Comparison of ENCODE assay signal across 9 cellular contexts in genomic region chr10:84541289-84541637, GRCh38.
DNase-seq lines count a peak whose midpoint lies in the region; TF ChIP-seq lines count a peak whose summit lies in the region.
"Had no signal": no experiment of that assay in that cellular context is flagged by ENCODE, and none has a peak within 500 bp of the region (broad histone marks: within the 10 kb centered on the region; RNA-seq: fewer than 3 reads in every experiment).

No MANE protein-coding gene starts in this region.

- peaks cover 5 to 14% (median 8%) of the 10 kb centered on the region in 4 donors for H3K4me1 Mint-ChIP-seq in CD4-positive, alpha-beta memory T cell

- peak overlapping the region; percentile 57 to 83 (median 70) for H3K4me3 Mint-ChIP-seq in CD4-positive, alpha-beta memory T cell

- no peak for DNase-seq in CD4-positive, alpha-beta memory T cell
- DNase-seq in choroid plexus epithelial cell (ENCODE audit: low read depth) (peak; percentile 11), globus pallidus (ENCODE audit: low spot score) (no peak), prostate gland (ENCODE audit: low spot score) (no peak), NCI-H187 treated with DMSO at 0.1 percent for 48 hours (lab: John Stamatoyannopoulos, UW) (no peak), GM20000 (ENCODE audit: low spot score) (no peak)
- DNase-seq: central memory CD4-positive, alpha-beta T cell had no signal

- CTCF ChIA-PET in CD4-positive, alpha-beta memory T cell (lab: Charles Lee; ENCODE audit: partially characterized antibody) = interaction anchor here (1.1 to 10.5 kb wide), 10 partner anchors 9 to 1840 kb away, joined by 3 to 326 read pairs (median 6); no protein-coding TSS in a partner anchor

- 76% methylated on average over 6 of the region's 6 CpGs for WGBS in prostate gland

- TF ChIP-seq CTCF in choroid plexus epithelial cell (conservative IDR thresholded peaks at IDR 0.05; ENCODE audit: low read depth, low read length) (peak; percentile 21), prostate gland (IDR thresholded peaks at IDR 0.05) (no peak), GM20000 (IDR thresholded peaks at IDR 0.05; ENCODE audit: extremely low read depth, missing control alignments) (no peak)

- peak overlapping the region in 1 of 2 donors; percentile 39 for H3K4me3 ChIP-seq in CD4-positive, alpha-beta memory T cell (ENCODE audit: low read length in 2 of 2)
- peak overlapping the region; percentile 14; the same call in 1 of the 2 replicates for H3K4me3 ChIP-seq in HUES6 (ENCODE audit: low read depth, low read length)
- H3K4me3 ChIP-seq in choroid plexus epithelial cell (ENCODE audit: low read depth, low read length) = no peak overlapping the region
- peak overlapping the region; percentile 31 to 69 for H3K4me3 ChIP-seq in muscle layer of duodenum (ENCODE audit: low read depth in 1 of 2, low read length in 2 of 2)
- peak overlapping the region in 1 of 2 donors; percentile 27 for H3K4me3 ChIP-seq in prostate gland

- H3K36me3 ChIP-seq in CD4-positive, alpha-beta memory T cell (ENCODE audit: insufficient read depth, low read length) = no peaks in the 10 kb centered on the region
- H3K36me3 ChIP-seq in HUES6 (ENCODE audit: control insufficient read depth, insufficient read depth, low read length) (no peaks in the 10 kb centered on the region), muscle layer of duodenum (ENCODE audit: control insufficient read depth in 1 of 2, insufficient read depth in 2 of 2, low read length in 2 of 2) (no peaks in the 10 kb centered on the region), prostate gland (no peaks in the 10 kb centered on the region)

- H3K27ac Mint-ChIP-seq in CD4-positive, alpha-beta memory T cell = peak overlapping the region in 1 of 7 donors; percentile 46

- peaks cover 8 to 27% of the 10 kb centered on the region in 2 donors for H3K27me3 Mint-ChIP-seq in CD4-positive, alpha-beta memory T cell

- H3K27me3 ChIP-seq in CD4-positive, alpha-beta memory T cell (ENCODE audit: insufficient read depth, low read length) = no peaks in the 10 kb centered on the region
- H3K27me3 ChIP-seq in HUES6 (ENCODE audit: control insufficient read depth, insufficient read depth, low read length) = no peaks in the 10 kb centered on the region
- H3K27me3 ChIP-seq in muscle layer of duodenum (ENCODE audit: low read depth, low read length) = no peaks in the 10 kb centered on the region
- no peaks in the 10 kb centered on the region for H3K27me3 ChIP-seq in prostate gland (replicated peaks; ENCODE audit: insufficient read depth)

- H3K4me1 ChIP-seq in CD4-positive, alpha-beta memory T cell (ENCODE audit: insufficient read depth, low read length) = peaks cover 7% of the 10 kb centered on the region
- peaks cover 24% of the 10 kb centered on the region for H3K4me1 ChIP-seq in HUES6 (ENCODE audit: control insufficient read depth, insufficient read depth, low read length)
- peaks cover 0 to 11% of the 10 kb centered on the region in 2 donors for H3K4me1 ChIP-seq in muscle layer of duodenum (ENCODE audit: control insufficient read depth in 1 of 2, insufficient read depth in 2 of 2, low read length in 2 of 2)
- H3K4me1 ChIP-seq in prostate gland (replicated peaks) = no peaks in the 10 kb centered on the region

- POLR2A ChIA-PET in CD4-positive, alpha-beta memory T cell (lab: Charles Lee; ENCODE audit: partially characterized antibody) = no interaction called here

- no peaks in the 10 kb centered on the region for H3K36me3 Mint-ChIP-seq in CD4-positive, alpha-beta memory T cell

- H3K9ac ChIP-seq in HUES6 (ENCODE audit: low read length) = no peak overlapping the region

- H3K9me3 ChIP-seq in CD4-positive, alpha-beta memory T cell (ENCODE audit: control insufficient read depth in 1 of 2, low read length in 2 of 2) = no peaks in the 10 kb centered on the region
- H3K9me3 ChIP-seq in HUES6 (ENCODE audit: control insufficient read depth, insufficient read depth, low read depth, low read length) (peaks cover 15% of the 10 kb centered on the region), muscle layer of duodenum (ENCODE audit: control insufficient read depth in 1 of 2, low read length in 2 of 2) (no peaks in the 10 kb centered on the region), prostate gland (no peaks in the 10 kb centered on the region)

- H3K9me3 Mint-ChIP-seq in CD4-positive, alpha-beta memory T cell = no peaks in the 10 kb centered on the region

- H3K27ac ChIP-seq in CD4-positive, alpha-beta memory T cell (ENCODE audit: low read depth, low read length) = no peak overlapping the region
- no peak overlapping the region for H3K27ac ChIP-seq in HUES6 (ENCODE audit: low read depth, low read length)
- H3K27ac ChIP-seq in muscle layer of duodenum (ENCODE audit: low read length) = no peak overlapping the region
- H3K27ac ChIP-seq in prostate gland = no peak overlapping the region

- TF ChIP-seq POLR2A in prostate gland (IDR thresholded peaks at IDR 0.05) = no peak

- intact Hi-C loops in CD4-positive, alpha-beta memory T cell (cut with micrococcal nuclease) = loop anchor here (10.0 kb wide), 1 partner anchor 396 kb away; no protein-coding TSS in a partner anchor
- intact Hi-C loops in prostate gland (cut with DNase I) = loop anchor here (5.0 kb wide), 1 partner anchor 1836 kb away; no protein-coding TSS in a partner anchor
